Comparison of ENCODE assay signal across 35 cellular contexts in genomic region chr2:192023006-192023405, GRCh38.
"Had no signal": no experiment of that assay in that cellular context is flagged by ENCODE, and none has a peak within 500 bp of the region (broad histone marks: within the 10 kb centered on the region; RNA-seq: fewer than 3 reads in every experiment).

No MANE protein-coding gene starts in this region.

- H3K4me2 ChIP-seq: KMS-11 had no signal

- H3K9me3 ChIP-seq: MG63 had no signal

- H3K36me3 ChIP-seq: MG63 had no signal

- H3K27me3 ChIP-seq: MG63 had no signal

- H3K27ac ChIP-seq: KMS-11 had no signal

- H3K9ac ChIP-seq: KMS-11 had no signal

- DNase-seq: Karpas-422, Kasumi-1, KG1, MG63, MM.1S, MV-4-11, NCI-H1048, NCI-H1092, NCI-H1092 treated with DMSO at 0.1 percent for 48 hours, NCI-H1105, NCI-H1105 treated with DMSO at 0.1 percent for 48 hours, NCI-H1417 treated with DMSO at 0.1 percent for 48 hours, NCI-H1436, NCI-H1436 treated with DMSO at 0.1 percent for 48 hours, NCI-H146, NCI-H1694, NCI-H1694 treated with DMSO at 0.1 percent for 48 hours, NCI-H187, NCI-H187 treated with DMSO at 0.1 percent for 48 hours, NCI-H1930, NCI-H2029, NCI-H2029 treated with DMSO at 0.1 percent for 48 hours, NCI-H2081, NCI-H2081 treated with DMSO at 0.1 percent for 48 hours, NCI-H2107, NCI-H2171, NCI-H2171 treated with DMSO at 0.1 percent for 48 hours, NCI-H226, NCI-H345, NCI-H446, NCI-H446 treated with DMSO at 0.1 percent for 48 hours, NCI-H510A, NCI-H510A treated with DMSO at 0.1 percent for 48 hours, NCI-H524 had no signal

- H3K4me3 ChIP-seq: MG63 had no signal
